8 cellular contexts compared by ENCODE assay signal in the genomic region with DNA sequence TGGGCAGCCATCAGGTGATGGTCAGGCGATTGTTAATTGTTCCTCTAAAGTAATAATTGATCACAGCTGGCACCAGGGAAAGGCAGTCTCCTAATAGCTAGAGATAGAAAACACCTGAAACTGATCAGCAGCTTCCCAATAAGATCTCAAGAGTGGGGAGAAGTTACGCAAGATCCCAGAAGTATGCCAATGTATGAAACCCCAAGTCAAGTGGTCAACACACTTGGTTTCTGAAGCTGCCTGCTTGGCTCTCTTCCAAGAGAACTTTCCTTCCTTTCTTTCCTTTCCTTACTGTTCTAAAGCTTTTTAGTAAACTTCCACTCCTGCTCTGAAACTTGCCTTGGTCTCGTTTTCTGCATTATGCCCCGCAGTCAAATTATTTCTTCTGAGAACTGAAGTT.
"Had no signal": no experiment of that assay in that cellular context is flagged by ENCODE, and none has a peak within 500 bp of the region (broad histone marks: within the 10 kb centered on the region; RNA-seq: fewer than 3 reads in every experiment).

No MANE protein-coding gene starts in this region.

- H3K9me3 ChIP-seq: HAP-1 had no signal

- H3K36me3 ChIP-seq: HAP-1 had no signal

- H3K4me1 ChIP-seq: HAP-1 had no signal

- DNase-seq: GM23248, GOT3, H7, HFFc6, KBM-7 had no signal

- H2AFZ ChIP-seq: GM23248 had no signal

- H3K4me3 ChIP-seq: GM23248, HAP-1 had no signal

- ATAC-seq: HCT116 had no signal

- H3K9ac ChIP-seq: GM23248 had no signal

- H3K27ac ChIP-seq: GM23248, HL-60 had no signal
